Comparison of ENCODE assay signal across 6 cellular contexts in the genomic region with DNA sequence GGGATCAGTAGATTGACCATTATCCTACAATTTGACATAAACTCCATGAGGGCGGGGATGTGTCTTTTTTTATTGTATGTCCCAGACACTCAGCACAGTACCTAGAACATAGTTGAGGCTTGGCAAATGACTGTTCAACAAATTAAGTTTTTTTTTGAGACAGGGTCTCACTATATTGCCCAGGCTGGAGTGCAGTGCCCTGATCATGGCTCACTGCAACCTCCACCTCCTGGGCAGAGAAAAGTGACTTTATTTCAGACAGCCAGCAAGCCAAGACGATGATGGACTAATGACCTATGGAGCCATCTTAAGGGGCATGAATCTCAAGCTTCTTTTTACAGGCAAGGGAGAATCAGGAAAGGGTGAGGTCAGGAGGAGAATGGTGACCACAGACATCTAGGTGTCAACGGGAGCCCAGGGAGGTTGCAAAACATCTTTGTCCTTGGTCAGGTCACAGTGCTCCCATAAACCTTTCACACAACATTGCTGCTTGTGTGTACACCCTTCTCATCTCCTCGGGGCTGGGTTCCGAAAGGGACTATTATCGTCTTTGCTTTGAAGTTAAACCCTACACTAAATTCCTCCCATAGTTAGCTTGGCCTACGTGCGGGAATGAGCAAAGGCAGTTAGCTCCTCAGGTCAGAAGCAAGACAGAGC. TPM values are rescaled to one million over a fixed set of nuclear protein-coding genes. Genes with fewer than 3 reads are reported as not detected.
A peak's percentile ranks its signal among the peaks of the same experiment; 100 is the strongest.
DNase-seq lines count a peak whose midpoint lies in the region; ATAC-seq, FAIRE-seq and TF ChIP-seq lines count a peak whose summit lies in the region.
"Not testable (repeated sequence)": the region's sequence is repeated elsewhere in the genome, so short reads cannot be mapped to it uniquely, and the experiment has no call there.

No MANE protein-coding gene starts in this region.

- intact Hi-C loops in K562 (cut with micrococcal nuclease); colonic mucosa (cut with DNase I); HepG2 (cut with micrococcal nuclease; ENCODE audit: unreplicated experiment): not testable (repeated sequence)

- H3K4me3 Mint-ChIP-seq in CD4-positive, CD25-positive, alpha-beta regulatory T cell; type B pancreatic cell: not testable (repeated sequence)

- DNase-seq in CD4-positive, CD25-positive, alpha-beta regulatory T cell; K562 (ENCODE audit: extremely low read depth in 1 of 4, low spot score in 3 of 4): not testable (repeated sequence)
- peak; percentile 63 for DNase-seq in SW480 (ENCODE audit: low spot score)
- peak; percentile 1 for DNase-seq in colonic mucosa
- peak; percentile 81 for DNase-seq in HepG2 (ENCODE audit: low spot score)
- peak; percentile 24 for DNase-seq in type B pancreatic cell (ENCODE audit: extremely low spot score, unreplicated experiment)

- not testable (repeated sequence) for H2AFZ ChIP-seq in K562 (ENCODE audit: low read depth, low read length); HepG2 (ENCODE audit: low read length)

- peak overlapping the region in 2 of 3 donors; percentile 26 to 63 for H3K27ac Mint-ChIP-seq in CD4-positive, CD25-positive, alpha-beta regulatory T cell
- not testable (repeated sequence) for H3K27ac Mint-ChIP-seq in type B pancreatic cell

- H3K4me1 Mint-ChIP-seq in CD4-positive, CD25-positive, alpha-beta regulatory T cell; type B pancreatic cell (ENCODE audit: unreplicated experiment): not testable (repeated sequence)

- peak; percentile 59 for FAIRE-seq in K562 (lab: Jason Lieb, UNC)
- FAIRE-seq in HepG2 (lab: Jason Lieb, UNC), result peak; percentile 73

- not testable (repeated sequence) for H3K9me3 Mint-ChIP-seq in CD4-positive, CD25-positive, alpha-beta regulatory T cell; type B pancreatic cell

- not testable (repeated sequence) for H3K79me2 ChIP-seq in K562 (ENCODE audit: control insufficient read depth, insufficient read depth, low read length)
- peaks cover 16% of the 10 kb centered on the region for H3K79me2 ChIP-seq in HepG2 (ENCODE audit: insufficient read depth, low read length)

- not testable (repeated sequence) for H3K9ac ChIP-seq in K562 (ENCODE audit: insufficient read depth in 1 of 2, low read depth in 2 of 2, low read length in 2 of 2); colonic mucosa (ENCODE audit: low read depth in 2 of 2, low read length in 2 of 2)
- peak overlapping the region; percentile 29; the same call in 1 of the 2 replicates for H3K9ac ChIP-seq in HepG2 (ENCODE audit: insufficient read depth, low read depth, low read length)

- H3K36me3 ChIP-seq in CD4-positive, CD25-positive, alpha-beta regulatory T cell (ENCODE audit: control insufficient read depth, insufficient read depth, low read length); K562 (ENCODE audit: control insufficient read depth, insufficient read depth, low read length); colonic mucosa; HepG2 (replicated peaks in 1 of 2; ENCODE audit: control insufficient read depth in 1 of 2, insufficient read depth in 2 of 2, low read length in 2 of 2): not testable (repeated sequence)

- H3K4me2 ChIP-seq in K562 (ENCODE audit: insufficient read depth, low read length); HepG2 (ENCODE audit: low read depth, low read length): not testable (repeated sequence)

- not testable (repeated sequence) for H3K36me3 Mint-ChIP-seq in CD4-positive, CD25-positive, alpha-beta regulatory T cell; type B pancreatic cell

- H3K4me3 ChIP-seq in CD4-positive, CD25-positive, alpha-beta regulatory T cell (ENCODE audit: low read depth, low read length); K562; colonic mucosa; HepG2 (replicated peaks in 1 of 3; ENCODE audit: insufficient read depth in 1 of 3, low read depth in 2 of 3, low read length in 3 of 3): not testable (repeated sequence)

- CTCF ChIA-PET in K562 (lab: Yijun Ruan, JAX; ENCODE audit: low intra/inter-chr PET ratio); HepG2 (lab: Yijun Ruan, JAX; ENCODE audit: low intra/inter-chr PET ratio, low total read pairs): not testable (repeated sequence)

- POLR2A ChIA-PET in K562 (lab: Yijun Ruan, JAX), result not testable (repeated sequence)
- POLR2A ChIA-PET in HepG2 (lab: Yijun Ruan, JAX), result interaction anchor here (1.7 kb wide), 1 partner anchor 21 kb away, joined by 11 read pairs; no protein-coding TSS in a partner anchor

- not testable (repeated sequence) for H3K27ac ChIP-seq in CD4-positive, CD25-positive, alpha-beta regulatory T cell (ENCODE audit: insufficient read depth, low read length, poor library complexity, severe bottlenecking); K562 (ENCODE audit: extremely low read depth, low read depth, low read length); colonic mucosa
- H3K27ac ChIP-seq in HepG2 (ENCODE audit: extremely low read length, insufficient read depth, low read length), result peak overlapping the region; percentile 89

- not testable (repeated sequence) for H3K4me1 ChIP-seq in CD4-positive, CD25-positive, alpha-beta regulatory T cell (ENCODE audit: control insufficient read depth, insufficient read depth, low read length, poor library complexity, severe bottlenecking); K562 (replicated peaks in 1 of 2; ENCODE audit: control insufficient read depth in 2 of 2, insufficient read depth in 2 of 2, low read length in 2 of 2); colonic mucosa
- H3K4me1 ChIP-seq in HepG2 (ENCODE audit: insufficient read depth, low read length), result peaks cover 59% of the 10 kb centered on the region

- not testable (repeated sequence) for H3K9me1 ChIP-seq in K562 (ENCODE audit: control insufficient read depth, insufficient read depth, low read length)

- not testable (repeated sequence) for TF ChIP-seq EP300 in K562 (IDR thresholded peaks at IDR 0.05; ENCODE audit: low read length); HepG2 (CRISPR knock-in tag; IDR thresholded peaks at IDR 0.05; ENCODE audit: borderline replicate concordance)
- TF ChIP-seq EP300 in HepG2 (IDR thresholded peaks at IDR 0.05; ENCODE audit: low read depth in 2 of 2, low read length in 2 of 2), result peak in 1 of 2 experiments; percentile 41; a peak in 1 of 4 replicates

- in situ Hi-C loops in K562 (cut with MboI); HepG2 (cut with HindIII; ENCODE audit: extremely low pct_ligation_motif_present, low pct_unique_long_range_greater_than_20kb): not testable (repeated sequence)

- not testable (repeated sequence) for TF ChIP-seq CTCF in K562 (IDR thresholded peaks at IDR 0.05 in 2 of 3, conservative IDR thresholded peaks at IDR 0.05 in 1 of 3; ENCODE audit: insufficient read depth in 2 of 3, low read depth in 1 of 3, low read length in 3 of 3); colonic mucosa (IDR thresholded peaks at IDR 0.05); HepG2 (CRISPR knock-in tag; IDR thresholded peaks at IDR 0.05); type B pancreatic cell (conservative IDR thresholded peaks at IDR 0.05)

- not testable (repeated sequence) for H3K9me3 ChIP-seq in CD4-positive, CD25-positive, alpha-beta regulatory T cell (ENCODE audit: control insufficient read depth in 2 of 2, low read length in 2 of 2); K562 (replicated peaks; ENCODE audit: control insufficient read depth, insufficient read depth, low read depth, low read length); colonic mucosa; HepG2 (ENCODE audit: low read length)

- not testable (repeated sequence) for BruUV-seq in K562 (replicated peaks; lab: Mats Ljungman, UMichigan); HepG2 (replicated peaks; lab: Mats Ljungman, UMichigan)

- TF ChIP-seq RAD21 in K562 (CRISPR knock-in tag; conservative IDR thresholded peaks at IDR 0.05 in 1 of 2, IDR thresholded peaks at IDR 0.05 in 1 of 2); HepG2 (CRISPR knock-in tag; IDR thresholded peaks at IDR 0.05): not testable (repeated sequence)

- WGBS in K562 (ENCODE audit: insufficient coverage, low coverage, missing lambda C conversion rate), result 7% methylated on average over 3 of the region's 8 CpGs
- WGBS in HepG2 (ENCODE audit: low lambda C conversion rate), result 22% methylated on average over 4 of the region's 8 CpGs

- H4K20me1 ChIP-seq in K562 (replicated peaks; ENCODE audit: control insufficient read depth, insufficient read depth, low read length); HepG2 (ENCODE audit: insufficient read depth, low read length): not testable (repeated sequence)

- not testable (repeated sequence) for TF ChIP-seq POLR2A in K562 (conservative IDR thresholded peaks at IDR 0.05); HepG2 (IDR thresholded peaks at IDR 0.05; ENCODE audit: insufficient read depth in 1 of 2, low read depth in 2 of 2, low read length in 2 of 2)

- not testable (repeated sequence) for H3K27me3 Mint-ChIP-seq in CD4-positive, CD25-positive, alpha-beta regulatory T cell; type B pancreatic cell

- not testable (repeated sequence) for ATAC-seq in CD4-positive, CD25-positive, alpha-beta regulatory T cell (ENCODE audit: low read depth in 2 of 2); K562
- peak; percentile 94 for ATAC-seq in HepG2

- not testable (repeated sequence) for H3K27me3 ChIP-seq in CD4-positive, CD25-positive, alpha-beta regulatory T cell (ENCODE audit: control insufficient read depth, insufficient read depth, low read length); K562 (ENCODE audit: control insufficient read depth in 2 of 2, insufficient read depth in 2 of 2, low read length in 2 of 2); colonic mucosa; HepG2 (ENCODE audit: control insufficient read depth in 1 of 2, insufficient read depth in 2 of 2, low read length in 2 of 2)

RNA-seq across cellular contexts. Expression of a gene that starts 16.1 kb away (rescaled TPM):
- 20.0 TPM for total RNA-seq in CD4-positive, CD25-positive, alpha-beta regulatory T cell
- polyA plus RNA-seq in CD4-positive, CD25-positive, alpha-beta regulatory T cell, result 1 to 10 TPM; 3.3 to 7.0 (median 3.6) TPM
- total RNA-seq in K562 (2011; cell fraction: chromatin; rRNA removed; ENCODE audit: low replicate concordance), result 56.1 and 59.3 TPM in 2 replicates
- 16.8 and 19.7 TPM in 2 replicates for total RNA-seq in K562 (2011; cell fraction: nucleolus; rRNA removed)
- total RNA-seq in K562 (2011; cell fraction: nucleoplasm; rRNA removed), result 34.2 and 51.3 TPM in 2 replicates
- total RNA-seq in K562 (2014; rRNA removed), result 8.2 and 8.6 TPM in 2 replicates
- 7.2 and 9.0 TPM in 2 replicates for total RNA-seq in K562 (2014; rRNA removed; fragmentation: Illumina TruSeq; extraction: Trizol)
- total RNA-seq in K562 (2015; rRNA removed; fragmentation: Illumina TruSeq; extraction: Trizol), result 6.6 and 8.8 TPM in 2 replicates
- total RNA-seq in K562 (2021), result 14.5 and 14.8 TPM in 2 replicates
- 20.3 and 20.6 TPM in 2 replicates for polyA plus RNA-seq in K562 (2011; rRNA removed)
- 18.9 and 20.6 TPM in 2 replicates for polyA plus RNA-seq in K562 (2011; cell fraction: cytosol; rRNA removed)
- 92.9 and 126 TPM in 2 replicates for polyA plus RNA-seq in K562 (2011; cell fraction: nucleus; rRNA removed)
- polyA plus RNA-seq in K562 (2012), result 19.4 and 25.5 TPM in 2 replicates
- polyA plus RNA-seq in K562 (2014; fragmentation: Illumina TruSeq; extraction: Trizol), result 13.2 and 13.4 TPM in 2 replicates
- polyA plus RNA-seq in K562 (2014; fragmentation: Nextera tagmentation; extraction: Ambion mirVana), result 1 to 10 TPM; 1.9 to 2.9 TPM
- polyA plus RNA-seq in K562 (2014; rRNA removed), result 16.7 and 20.3 TPM in 2 replicates
- polyA minus RNA-seq in K562 (2011; rRNA and poly(A)+ RNA removed), result 5.1 and 6.9 TPM in 2 replicates
- 2.9 and 6.2 TPM in 2 replicates for polyA minus RNA-seq in K562 (2011; cell fraction: cytosol; rRNA and poly(A)+ RNA removed)
- polyA minus RNA-seq in K562 (2011; cell fraction: nucleus; rRNA and poly(A)+ RNA removed), result 10.5 and 12.1 TPM in 2 replicates
- total RNA-seq in colonic mucosa, result 10 to 100 TPM; 10.8 to 20.0 TPM
- 7.2 and 15.4 TPM in 2 replicates for total RNA-seq in HepG2 (2016; rRNA removed; fragmentation: Illumina TruSeq; extraction: Trizol)
- 2.1 and 2.3 TPM in 2 replicates for total RNA-seq in HepG2 (2016; cell fraction: cytosol; rRNA removed; fragmentation: Illumina TruSeq; extraction: Trizol; ENCODE audit: low read depth)
- total RNA-seq in HepG2 (2016; cell fraction: insoluble cytoplasmic fraction; rRNA removed; fragmentation: Illumina TruSeq; extraction: Trizol), result 7.6 and 13.8 TPM in 2 replicates
- 1.9 and 5.9 TPM in 2 replicates for total RNA-seq in HepG2 (2016; cell fraction: membrane; rRNA removed; fragmentation: Illumina TruSeq; extraction: Trizol)
- total RNA-seq in HepG2 (2016; cell fraction: nucleus; rRNA removed; fragmentation: Illumina TruSeq; extraction: Trizol), result 15.4 and 17.3 TPM in 2 replicates
- 53.8 and 57.9 TPM in 2 replicates for polyA plus RNA-seq in HepG2 (2011; rRNA removed)
- polyA plus RNA-seq in HepG2 (2011; cell fraction: cytosol; rRNA removed), result 29.2 and 34.5 TPM in 2 replicates
- 350 and 359 TPM in 2 replicates for polyA plus RNA-seq in HepG2 (2011; cell fraction: nucleus; rRNA removed)
- 35.7 and 50.7 TPM in 2 replicates for polyA plus RNA-seq in HepG2 (2012)
- 0.57 and 0.66 TPM in 2 replicates for polyA plus RNA-seq in HepG2 (2016; cell fraction: cytosol; fragmentation: Illumina TruSeq; extraction: Trizol; ENCODE audit: low read depth)
- 6.2 and 6.3 TPM in 2 replicates for polyA plus RNA-seq in HepG2 (2016; cell fraction: insoluble cytoplasmic fraction; fragmentation: Illumina TruSeq; extraction: Trizol; ENCODE audit: low read depth)
- polyA plus RNA-seq in HepG2 (2016; cell fraction: membrane; fragmentation: Illumina TruSeq; extraction: Trizol; ENCODE audit: low read depth), result 1.8 and 2.6 TPM in 2 replicates
- 85.4 and 94.3 TPM in 2 replicates for polyA plus RNA-seq in HepG2 (2016; cell fraction: nucleus; fragmentation: Illumina TruSeq; extraction: Trizol; ENCODE audit: insufficient read depth, low read depth)
- polyA minus RNA-seq in HepG2 (2011; rRNA and poly(A)+ RNA removed; ENCODE audit: low replicate concordance), result 15.3 and 25.8 TPM in 2 replicates
- polyA minus RNA-seq in HepG2 (2011; cell fraction: cytosol; rRNA and poly(A)+ RNA removed), result 9.8 and 10.2 TPM in 2 replicates
- 62.5 and 68.2 TPM in 2 replicates for polyA minus RNA-seq in HepG2 (2011; cell fraction: nucleus; rRNA and poly(A)+ RNA removed)
- 16.7 and 23.7 TPM in 2 replicates for total RNA-seq in type B pancreatic cell (ENCODE audit: low replicate concordance)
